Comparison of ENCODE assay signal across 8 cellular contexts in the genomic region with DNA sequence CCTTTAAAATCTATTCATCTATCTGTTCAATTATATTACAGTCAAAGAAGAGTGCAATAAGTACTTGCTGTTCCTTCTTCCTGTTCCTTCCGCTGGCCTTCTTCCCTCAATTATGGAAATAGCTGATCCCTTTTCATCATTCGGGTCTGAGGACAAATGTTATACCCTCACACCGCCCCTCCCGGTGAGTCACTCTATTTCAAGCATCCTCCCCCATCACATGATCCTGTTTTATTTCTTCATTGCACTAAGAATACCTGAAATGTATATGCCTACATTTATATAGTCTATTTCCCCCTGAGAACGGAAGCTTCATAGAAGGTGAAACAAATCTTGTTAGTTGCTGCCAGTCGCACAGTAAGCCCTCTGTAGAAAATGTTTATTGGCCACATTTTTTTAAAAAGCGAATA. TPM values are rescaled to one million over a fixed set of nuclear protein-coding genes. Genes with fewer than 3 reads are reported as not detected.
DNase-seq lines count a peak whose midpoint lies in the region; ATAC-seq, FAIRE-seq and TF ChIP-seq lines count a peak whose summit lies in the region.

No MANE protein-coding gene starts in this region.

- peak overlapping the region; percentile 91; the same call in 1 of the 2 replicates for H3K27ac ChIP-seq in IMR-90 (ENCODE audit: insufficient read depth, low read length)

- H3K36me3 ChIP-seq in IMR-90 (ENCODE audit: control insufficient read depth, insufficient read depth, low read length), result no peaks in the 10 kb centered on the region

- no peak for TF ChIP-seq POLR2A in IMR-90 (IDR thresholded peaks at IDR 0.05; ENCODE audit: low read depth, low read length)

- FAIRE-seq in GM19239 (lab: Jason Lieb, UNC), result no peak

- intact Hi-C loops in IMR-90 (cut with micrococcal nuclease), result loop anchor here (2.0 to 10.0 kb wide), 5 partner anchors 58 to 668 kb away; a partner anchor contains a TSS

- H3K27me3 ChIP-seq in IMR-90 (ENCODE audit: control insufficient read depth, insufficient read depth, low read length), result no peaks in the 10 kb centered on the region

- DNase-seq in COR-L47 (lab: John Stamatoyannopoulos, UW) (peak; percentile 27), IMR-90 (peak; percentile 61), epithelial cell of proximal tubule (ENCODE audit: low read depth) (no peak), renal cortical epithelial cell (ENCODE audit: low read depth) (peak; percentile 48), GM19239 (ENCODE audit: insufficient read length, low spot score) (no peak)
- DNase-seq in T-helper 2 cell treated with Interferon-gamma antibody and Interleukin-4, amounts not matched to agents 5 μg/mL and 100 μg/mL, for 36 hours (ENCODE audit: low spot score), result peak; percentile 10

- 0 out of 2 replicates have a peak overlapping the region, but pooled peaks have one; percentile 96 for H3K56ac ChIP-seq in IMR-90 (ENCODE audit: extremely low read depth, insufficient read depth, low read length)

- peak overlapping the region; percentile 25; the same call in 1 of the 2 replicates for H2AK5ac ChIP-seq in IMR-90 (ENCODE audit: low read depth, low read length)

- peaks cover 20% of the 10 kb centered on the region for H3K36me3 Mint-ChIP-seq in T-helper 2 cell treated with Interferon-gamma antibody and Interleukin-4, amounts not matched to agents 5 μg/mL and 100 μg/mL, for 36 hours (ENCODE audit: low read depth)

- CTCF ChIA-PET in IMR-90 (lab: Yijun Ruan, JAX), result no interaction called here

- no peak overlapping the region for H2BK20ac ChIP-seq in IMR-90 (ENCODE audit: low read depth, low read length)

- H3K4me3 Mint-ChIP-seq in T-helper 2 cell treated with Interferon-gamma antibody and Interleukin-4, amounts not matched to agents 5 μg/mL and 100 μg/mL, for 36 hours, result no peak overlapping the region

- H3K4ac ChIP-seq in IMR-90 (ENCODE audit: low read depth, low read length), result peak overlapping the region; percentile 96; the same call in 1 of the 2 replicates

- in situ Hi-C loops in IMR-90 (cut with MboI; ENCODE audit: low sequenced_read_pairs), result loop anchor here (5.0 kb wide), 1 partner anchor 49 kb away; no protein-coding TSS in a partner anchor

- ATAC-seq in IMR-90 (ENCODE audit: low read depth) (no peak), GM21576 (IDR thresholded peaks at IDR 0.05; ENCODE audit: unreplicated experiment) (no peak), HG02642 (IDR thresholded peaks at IDR 0.05; ENCODE audit: poor library complexity, unreplicated experiment) (no peak)

- peak overlapping the region; percentile 73 for H4K5ac ChIP-seq in IMR-90 (ENCODE audit: low read depth, low read length)

- no TSS peak for BruUV-seq in IMR-90 (replicated peaks; lab: Mats Ljungman, UMichigan)

- H3K9me3 ChIP-seq in IMR-90 (ENCODE audit: control insufficient read depth, insufficient read depth, low read length), result no peaks in the 10 kb centered on the region

- no peak overlapping the region for H4K91ac ChIP-seq in IMR-90 (ENCODE audit: insufficient read depth, low read depth, low read length)

- H3K4me2 ChIP-seq in IMR-90 (ENCODE audit: low read depth, low read length), result peak overlapping the region; percentile 81

- TF ChIP-seq RAD21 in IMR-90 (IDR thresholded peaks at IDR 0.05; ENCODE audit: low read length), result no peak

- no peak for TF ChIP-seq CTCF in IMR-90 (conservative IDR thresholded peaks at IDR 0.05; ENCODE audit: low read depth, low read length)
- no peak for TF ChIP-seq CTCF in epithelial cell of proximal tubule (conservative IDR thresholded peaks at IDR 0.05; ENCODE audit: low read depth, low read length)

- peak overlapping the region; percentile 98 for H3K9ac ChIP-seq in IMR-90 (ENCODE audit: low read depth, low read length)

- H3K27me3 Mint-ChIP-seq in T-helper 2 cell treated with Interferon-gamma antibody and Interleukin-4, amounts not matched to agents 5 μg/mL and 100 μg/mL, for 36 hours (ENCODE audit: low read depth), result no peaks in the 10 kb centered on the region

- peak overlapping the region; percentile 96 for H3K4me3 ChIP-seq in IMR-90 (ENCODE audit: insufficient read depth, low read depth, low read length)
- H3K4me3 ChIP-seq in epithelial cell of proximal tubule (ENCODE audit: low read depth, low read length), result peak overlapping the region; percentile 84

- H2AK9ac ChIP-seq in IMR-90 (replicated peaks; ENCODE audit: low read depth, low read length, poor library complexity), result no peak overlapping the region

- no peaks in the 10 kb centered on the region for H3K9me3 Mint-ChIP-seq in T-helper 2 cell treated with Interferon-gamma antibody and Interleukin-4, amounts not matched to agents 5 μg/mL and 100 μg/mL, for 36 hours

- H3K14ac ChIP-seq in IMR-90 (replicated peaks; ENCODE audit: low read depth, low read length), result peak overlapping the region; percentile 94

- H3K9me1 ChIP-seq in IMR-90 (ENCODE audit: insufficient read depth, low read length), result peaks cover 18% of the 10 kb centered on the region

- peaks cover 12 to 50% of the 10 kb centered on the region in 2 experiments for H3K79me1 ChIP-seq in IMR-90 (ENCODE audit: low read depth in 1 of 2, low read length in 2 of 2)

- dilution Hi-C loops in IMR-90 (cut with HindIII; ENCODE audit: low sequenced_read_pairs, unreplicated experiment), result no loop called here

- POLR2A ChIA-PET in IMR-90 (lab: Charles Lee; ENCODE audit: unreplicated experiment), result interaction anchor here (0.6 kb wide), 1 partner anchor 107 kb away, joined by 6 read pairs; no protein-coding TSS in a partner anchor

- WGBS in IMR-90 (ENCODE audit: extremely low coverage in 2 of 2, insufficient read length in 1 of 2), 2 experiments, result no CpG with 5 or more reads among the region's 7 CpGs

- H2BK120ac ChIP-seq in IMR-90 (ENCODE audit: low read depth, low read length), result peak overlapping the region; percentile 91; the same call in 1 of the 2 replicates

- H2BK5ac ChIP-seq in IMR-90 (ENCODE audit: low read depth, low read length, poor library complexity, severe bottlenecking), result peak overlapping the region; percentile 33

- H3K4me1 Mint-ChIP-seq in T-helper 2 cell treated with Interferon-gamma antibody and Interleukin-4, amounts not matched to agents 5 μg/mL and 100 μg/mL, for 36 hours (ENCODE audit: low read depth), result peaks cover 25% of the 10 kb centered on the region

- H2BK15ac ChIP-seq in IMR-90 (ENCODE audit: low read depth, low read length), result 0 out of 3 replicates have a peak overlapping the region, but pooled peaks have one; percentile 34

- peak overlapping the region; percentile 93 to 99; a peak in 2 of 4 replicates for H4K8ac ChIP-seq in IMR-90 (ENCODE audit: low read depth in 2 of 2, low read length in 2 of 2)

- peak overlapping the region; percentile 66; the same call in 1 of the 2 replicates for H3K18ac ChIP-seq in IMR-90 (ENCODE audit: low read depth, low read length)

- no peak overlapping the region for H3K27ac Mint-ChIP-seq in T-helper 2 cell treated with Interferon-gamma antibody and Interleukin-4, amounts not matched to agents 5 μg/mL and 100 μg/mL, for 36 hours

- no peak overlapping the region for H2AFZ ChIP-seq in IMR-90 (replicated peaks; ENCODE audit: low read length, poor library complexity)

- H3K4me1 ChIP-seq in IMR-90 (ENCODE audit: control insufficient read depth, insufficient read depth, low read length), result peaks cover 24% of the 10 kb centered on the region

- peaks cover 44% of the 10 kb centered on the region for H4K20me1 ChIP-seq in IMR-90 (ENCODE audit: insufficient read depth, low read length)

- peak overlapping the region; percentile 85; the same call in 1 of the 2 replicates for H3K23ac ChIP-seq in IMR-90 (ENCODE audit: low read depth, low read length)

TF ChIP-seq in IMR-90, 13 proteins besides CTCF, POLR2A, EP300 and RAD21:
- TF ChIP-seq, protein P1, sequence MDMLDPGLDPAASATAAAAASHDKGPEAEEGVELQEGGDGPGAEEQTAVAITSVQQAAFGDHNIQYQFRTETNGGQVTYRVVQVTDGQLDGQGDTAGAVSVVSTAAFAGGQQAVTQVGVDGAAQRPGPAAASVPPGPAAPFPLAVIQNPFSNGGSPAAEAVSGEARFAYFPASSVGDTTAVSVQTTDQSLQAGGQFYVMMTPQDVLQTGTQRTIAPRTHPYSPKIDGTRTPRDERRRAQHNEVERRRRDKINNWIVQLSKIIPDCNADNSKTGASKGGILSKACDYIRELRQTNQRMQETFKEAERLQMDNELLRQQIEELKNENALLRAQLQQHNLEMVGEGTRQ (IDR thresholded peaks at IDR 0.05; ENCODE audit: low read depth, low read length), result peak; percentile 62
- 0 out of 2 replicates have a peak, but pooled peaks have one; percentile 17 for TF ChIP-seq FOS (IDR thresholded peaks at IDR 0.05; ENCODE audit: low read depth, low read length)
- 0 out of 2 replicates have a peak, but pooled peaks have one; percentile 22 for TF ChIP-seq CEBPB (IDR thresholded peaks at IDR 0.05; ENCODE audit: low read depth, low read length)
- TF ChIP-seq MAFK (IDR thresholded peaks at IDR 0.05; ENCODE audit: low read depth, low read length), result no peak

RNA-seq across cellular contexts. Expression of a gene that starts 2.5 kb away (rescaled TPM):
- total RNA-seq in IMR-90 (2012; rRNA removed) (61.5 and 71.9 TPM in 2 replicates), epithelial cell of proximal tubule (73.1 and 105 TPM in 2 replicates), renal cortical epithelial cell (173 and 228 TPM in 2 replicates)
- polyA plus RNA-seq in IMR-90 (2012; rRNA removed), result 20.9 and 22.8 TPM in 2 replicates
- polyA plus RNA-seq in IMR-90 (2012; cell fraction: cytosol; rRNA removed), result 4.7 and 6.3 TPM in 2 replicates
- 11.9 and 24.4 TPM in 2 replicates for polyA plus RNA-seq in IMR-90 (2012; cell fraction: nucleus; rRNA removed; ENCODE audit: low replicate concordance)

Comparison
In these comparisons a context has a peak if more than half of its experiments do, and no peak if none do; other contexts are left out.
1. DNase-seq: peak in COR-L47 (single experiment), IMR-90 (single experiment), T-helper 2 cell treated with Interferon-gamma antibody and Interleukin-4, amounts not matched to agents 5 μg/mL and 100 μg/mL, for 36 hours (single experiment) and renal cortical epithelial cell (single experiment); none in epithelial cell of proximal tubule (single experiment) and GM19239 (single experiment).